ENCODE assay signal across 9 cellular contexts in genomic region chr1:77533660-77534295, GRCh38.
DNase-seq lines count a peak whose midpoint lies in the region; ATAC-seq and TF ChIP-seq lines count a peak whose summit lies in the region.
"Had no signal": no experiment of that assay in that cellular context is flagged by ENCODE, and none has a peak within 500 bp of the region (broad histone marks: within the 10 kb centered on the region; RNA-seq: fewer than 3 reads in every experiment).

No MANE protein-coding gene starts in this region.

- H3K4me1 Mint-ChIP-seq in activated naive CD8-positive, alpha-beta T cell treated with anti-CD3 and anti-CD28 coated beads for 36 hours = peaks cover 2% of the 10 kb centered on the region

- H3K4me1 ChIP-seq in KMS-11 (ENCODE audit: low read depth, poor library complexity, severe bottlenecking) (peaks cover 1% of the 10 kb centered on the region), aorta (ENCODE audit: control insufficient read depth in 1 of 2, insufficient read depth in 2 of 2, low read length in 2 of 2) (no peaks in the 10 kb centered on the region)

- no peak overlapping the region for H3K4me2 ChIP-seq in KMS-11
- no peak overlapping the region for H3K4me2 ChIP-seq in SU-DHL-6 (ENCODE audit: low read depth, low read length, poor library complexity, severe bottlenecking)
- H3K4me2 ChIP-seq: BLaER1 had no signal

- no peak overlapping the region for H3K9ac ChIP-seq in KMS-11
- H3K9ac ChIP-seq in SU-DHL-6 (ENCODE audit: low read length) = no peak overlapping the region
- H3K9ac ChIP-seq: BLaER1 had no signal

- no peaks in the 10 kb centered on the region for H3K36me3 ChIP-seq in KMS-11 (ENCODE audit: insufficient read depth)
- no peaks in the 10 kb centered on the region for H3K36me3 ChIP-seq in SU-DHL-6 (ENCODE audit: low read length)
- no peaks in the 10 kb centered on the region for H3K36me3 ChIP-seq in aorta (ENCODE audit: control insufficient read depth in 1 of 2, insufficient read depth in 2 of 2, low read length in 1 of 2)
- H3K36me3 ChIP-seq: BLaER1 had no signal

- H3K9me2 ChIP-seq in SU-DHL-6 (replicated peaks; ENCODE audit: insufficient read depth, low read length) = no peaks in the 10 kb centered on the region

- H3K79me2 ChIP-seq in KMS-11 (ENCODE audit: insufficient read depth, low read depth) = no peaks in the 10 kb centered on the region
- no peaks in the 10 kb centered on the region for H3K79me2 ChIP-seq in SU-DHL-6 (ENCODE audit: insufficient read depth, low read length)

- H3K9me3 Mint-ChIP-seq in activated naive CD8-positive, alpha-beta T cell treated with anti-CD3 and anti-CD28 coated beads for 36 hours = no peaks in the 10 kb centered on the region

- TF ChIP-seq CTCF in KMS-11 (conservative IDR thresholded peaks at IDR 0.05; ENCODE audit: low read depth, low read length) = peak; percentile 76
- TF ChIP-seq CTCF in SU-DHL-6 (IDR thresholded peaks at IDR 0.05; ENCODE audit: insufficient read depth, low read length, poor library complexity, severe bottlenecking) = peak; percentile 77

- H3K27ac ChIP-seq in KMS-11 (no peak overlapping the region), SU-DHL-6 (ENCODE audit: low read depth, low read length) (no peak overlapping the region), aorta (ENCODE audit: low read depth in 1 of 2, low read length in 2 of 2) (no peak overlapping the region)
- H3K27ac ChIP-seq: BLaER1 had no signal

- H3K36me3 Mint-ChIP-seq in activated naive CD8-positive, alpha-beta T cell treated with anti-CD3 and anti-CD28 coated beads for 36 hours = peaks cover 10% of the 10 kb centered on the region

- H3F3A ChIP-seq in SU-DHL-6 (ENCODE audit: insufficient read depth) = no peaks in the 10 kb centered on the region

- H3K27me3 ChIP-seq in KMS-11 (ENCODE audit: insufficient read depth, low read depth) (no peaks in the 10 kb centered on the region), SU-DHL-6 (ENCODE audit: low read length) (no peaks in the 10 kb centered on the region), aorta (ENCODE audit: control insufficient read depth in 1 of 2, insufficient read depth in 2 of 2, low read length in 1 of 2) (no peaks in the 10 kb centered on the region)
- H3K27me3 ChIP-seq: BLaER1 had no signal

- H3K9me3 ChIP-seq in SU-DHL-6 (ENCODE audit: insufficient read depth, low read length) (no peaks in the 10 kb centered on the region), aorta (ENCODE audit: control insufficient read depth, low read length) (no peaks in the 10 kb centered on the region)

- H2AFZ ChIP-seq in KMS-11 (ENCODE audit: low read depth) = no peak overlapping the region
- H2AFZ ChIP-seq in SU-DHL-6 (ENCODE audit: low read depth, low read length, severe bottlenecking) = no peak overlapping the region

- intact Hi-C loops in Right ventricle myocardium superior (cut with DNase I) (loop anchor here (5.0 kb wide), 1 partner anchor 381 kb away; no protein-coding TSS in a partner anchor), aorta (cut with DNase I) (loop anchor here (2.0 to 10.0 kb wide), 4 partner anchors 249 to 1379 kb away; partner anchors contain the start of gene AK5 (in 1 of the 2))

- no peak overlapping the region for H3K4me3 Mint-ChIP-seq in activated naive CD8-positive, alpha-beta T cell treated with anti-CD3 and anti-CD28 coated beads for 36 hours

- H3K4me3 ChIP-seq in KMS-11 (IDR thresholded peaks at IDR 0.05; ENCODE audit: insufficient read depth, low read depth, low read length) (no peak overlapping the region), SU-DHL-6 (ENCODE audit: insufficient read depth, low read length, poor library complexity, severe bottlenecking) (no peak overlapping the region), aorta (ENCODE audit: low read length in 2 of 2) (no peak overlapping the region)
- H3K4me3 ChIP-seq: BLaER1 had no signal

- DNase-seq in NCI-H1092 treated with DMSO at 0.1 percent for 48 hours (lab: John Stamatoyannopoulos, UW) (peak; percentile 11), NCI-H1092 (lab: John Stamatoyannopoulos, UW) (no peak), Right ventricle myocardium superior (no peak), pulmonary artery endothelial cell (ENCODE audit: low read depth, low spot score) (peak; percentile 24), aorta (peak in 1 of 2 donors; percentile 56)
- peak; percentile 45 for DNase-seq in activated naive CD8-positive, alpha-beta T cell treated with anti-CD3 and anti-CD28 coated beads for 36 hours

- no peak overlapping the region for H3K27ac Mint-ChIP-seq in activated naive CD8-positive, alpha-beta T cell treated with anti-CD3 and anti-CD28 coated beads for 36 hours

- no peaks in the 10 kb centered on the region for H3K27me3 Mint-ChIP-seq in activated naive CD8-positive, alpha-beta T cell treated with anti-CD3 and anti-CD28 coated beads for 36 hours

- peak; percentile 84 for ATAC-seq in Right ventricle myocardium superior (ENCODE audit: poor library complexity)
- peak; percentile 69 for ATAC-seq in aorta (ENCODE audit: low FRiP score)

- WGBS in aorta, 2 donors = 35% methylated on average over 11 of the region's 11 CpGs

- no peaks in the 10 kb centered on the region for H4K20me1 ChIP-seq in KMS-11 (ENCODE audit: insufficient read depth)
- no peaks in the 10 kb centered on the region for H4K20me1 ChIP-seq in SU-DHL-6 (ENCODE audit: low read depth, low read length)
- H4K20me1 ChIP-seq: BLaER1 had no signal

Comparison
In these comparisons a context has a peak if more than half of its experiments do, and no peak if none do; other contexts are left out.
1. DNase-seq: peak in NCI-H1092 treated with DMSO at 0.1 percent for 48 hours (single experiment), activated naive CD8-positive, alpha-beta T cell treated with anti-CD3 and anti-CD28 coated beads for 36 hours (single experiment) and pulmonary artery endothelial cell (single experiment); none in NCI-H1092 (single experiment) and Right ventricle myocardium superior (single experiment).